1 cellular context compared by ENCODE assay signal in the genomic region with DNA sequence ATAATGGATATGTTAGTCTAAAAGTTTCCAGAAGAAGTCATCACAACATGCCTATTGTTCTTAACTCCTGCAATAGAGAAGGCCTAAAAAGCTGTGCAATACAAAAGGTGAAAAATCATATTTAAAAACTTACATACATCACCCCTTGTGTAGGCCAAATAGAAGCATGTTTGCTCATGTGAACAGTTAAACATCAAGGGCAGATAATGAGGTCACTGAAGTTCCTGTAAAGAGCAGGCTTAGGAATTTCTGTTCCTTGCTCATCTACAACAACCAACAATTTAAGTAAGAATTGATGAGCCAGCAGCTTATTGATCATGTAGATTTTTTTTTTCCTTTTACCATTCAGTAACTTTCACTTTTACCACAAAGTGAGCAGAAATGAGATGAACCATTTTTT.
A peak's percentile ranks its signal among the peaks of the same experiment; 100 is the strongest.
TF ChIP-seq lines count a peak whose summit lies in the region.

No MANE protein-coding gene starts in this region.

TF ChIP-seq in HepG2, 621 proteins besides CTCF, POLR2A, EP300 and RAD21 (continued from another document and continues in another):
- TF ChIP-seq, protein P1, sequence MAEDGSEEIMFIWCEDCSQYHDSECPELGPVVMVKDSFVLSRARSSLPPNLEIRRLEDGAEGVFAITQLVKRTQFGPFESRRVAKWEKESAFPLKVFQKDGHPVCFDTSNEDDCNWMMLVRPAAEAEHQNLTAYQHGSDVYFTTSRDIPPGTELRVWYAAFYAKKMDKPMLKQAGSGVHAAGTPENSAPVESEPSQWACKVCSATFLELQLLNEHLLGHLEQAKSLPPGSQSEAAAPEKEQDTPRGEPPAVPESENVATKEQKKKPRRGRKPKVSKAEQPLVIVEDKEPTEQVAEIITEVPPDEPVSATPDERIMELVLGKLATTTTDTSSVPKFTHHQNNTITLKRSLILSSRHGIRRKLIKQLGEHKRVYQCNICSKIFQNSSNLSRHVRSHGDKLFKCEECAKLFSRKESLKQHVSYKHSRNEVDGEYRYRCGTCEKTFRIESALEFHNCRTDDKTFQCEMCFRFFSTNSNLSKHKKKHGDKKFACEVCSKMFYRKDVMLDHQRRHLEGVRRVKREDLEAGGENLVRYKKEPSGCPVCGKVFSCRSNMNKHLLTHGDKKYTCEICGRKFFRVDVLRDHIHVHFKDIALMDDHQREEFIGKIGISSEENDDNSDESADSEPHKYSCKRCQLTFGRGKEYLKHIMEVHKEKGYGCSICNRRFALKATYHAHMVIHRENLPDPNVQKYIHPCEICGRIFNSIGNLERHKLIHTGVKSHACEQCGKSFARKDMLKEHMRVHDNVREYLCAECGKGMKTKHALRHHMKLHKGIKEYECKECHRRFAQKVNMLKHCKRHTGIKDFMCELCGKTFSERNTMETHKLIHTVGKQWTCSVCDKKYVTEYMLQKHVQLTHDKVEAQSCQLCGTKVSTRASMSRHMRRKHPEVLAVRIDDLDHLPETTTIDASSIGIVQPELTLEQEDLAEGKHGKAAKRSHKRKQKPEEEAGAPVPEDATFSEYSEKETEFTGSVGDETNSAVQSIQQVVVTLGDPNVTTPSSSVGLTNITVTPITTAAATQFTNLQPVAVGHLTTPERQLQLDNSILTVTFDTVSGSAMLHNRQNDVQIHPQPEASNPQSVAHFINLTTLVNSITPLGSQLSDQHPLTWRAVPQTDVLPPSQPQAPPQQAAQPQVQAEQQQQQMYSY (CRISPR knock-in tag; IDR thresholded peaks at IDR 0.05): no peak
- TF ChIP-seq, protein P2, sequence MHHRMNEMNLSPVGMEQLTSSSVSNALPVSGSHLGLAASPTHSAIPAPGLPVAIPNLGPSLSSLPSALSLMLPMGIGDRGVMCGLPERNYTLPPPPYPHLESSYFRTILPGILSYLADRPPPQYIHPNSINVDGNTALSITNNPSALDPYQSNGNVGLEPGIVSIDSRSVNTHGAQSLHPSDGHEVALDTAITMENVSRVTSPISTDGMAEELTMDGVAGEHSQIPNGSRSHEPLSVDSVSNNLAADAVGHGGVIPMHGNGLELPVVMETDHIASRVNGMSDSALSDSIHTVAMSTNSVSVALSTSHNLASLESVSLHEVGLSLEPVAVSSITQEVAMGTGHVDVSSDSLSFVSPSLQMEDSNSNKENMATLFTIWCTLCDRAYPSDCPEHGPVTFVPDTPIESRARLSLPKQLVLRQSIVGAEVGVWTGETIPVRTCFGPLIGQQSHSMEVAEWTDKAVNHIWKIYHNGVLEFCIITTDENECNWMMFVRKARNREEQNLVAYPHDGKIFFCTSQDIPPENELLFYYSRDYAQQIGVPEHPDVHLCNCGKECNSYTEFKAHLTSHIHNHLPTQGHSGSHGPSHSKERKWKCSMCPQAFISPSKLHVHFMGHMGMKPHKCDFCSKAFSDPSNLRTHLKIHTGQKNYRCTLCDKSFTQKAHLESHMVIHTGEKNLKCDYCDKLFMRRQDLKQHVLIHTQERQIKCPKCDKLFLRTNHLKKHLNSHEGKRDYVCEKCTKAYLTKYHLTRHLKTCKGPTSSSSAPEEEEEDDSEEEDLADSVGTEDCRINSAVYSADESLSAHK (CRISPR knock-in tag; IDR thresholded peaks at IDR 0.05; ENCODE audit: borderline replicate concordance): no peak
- TF ChIP-seq, protein P3, sequence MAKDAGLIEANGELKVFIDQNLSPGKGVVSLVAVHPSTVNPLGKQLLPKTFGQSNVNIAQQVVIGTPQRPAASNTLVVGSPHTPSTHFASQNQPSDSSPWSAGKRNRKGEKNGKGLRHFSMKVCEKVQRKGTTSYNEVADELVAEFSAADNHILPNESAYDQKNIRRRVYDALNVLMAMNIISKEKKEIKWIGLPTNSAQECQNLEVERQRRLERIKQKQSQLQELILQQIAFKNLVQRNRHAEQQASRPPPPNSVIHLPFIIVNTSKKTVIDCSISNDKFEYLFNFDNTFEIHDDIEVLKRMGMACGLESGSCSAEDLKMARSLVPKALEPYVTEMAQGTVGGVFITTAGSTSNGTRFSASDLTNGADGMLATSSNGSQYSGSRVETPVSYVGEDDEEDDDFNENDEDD (CRISPR knock-in tag; IDR thresholded peaks at IDR 0.05; ENCODE audit: borderline replicate concordance): no peak
- TF ChIP-seq, protein P4, sequence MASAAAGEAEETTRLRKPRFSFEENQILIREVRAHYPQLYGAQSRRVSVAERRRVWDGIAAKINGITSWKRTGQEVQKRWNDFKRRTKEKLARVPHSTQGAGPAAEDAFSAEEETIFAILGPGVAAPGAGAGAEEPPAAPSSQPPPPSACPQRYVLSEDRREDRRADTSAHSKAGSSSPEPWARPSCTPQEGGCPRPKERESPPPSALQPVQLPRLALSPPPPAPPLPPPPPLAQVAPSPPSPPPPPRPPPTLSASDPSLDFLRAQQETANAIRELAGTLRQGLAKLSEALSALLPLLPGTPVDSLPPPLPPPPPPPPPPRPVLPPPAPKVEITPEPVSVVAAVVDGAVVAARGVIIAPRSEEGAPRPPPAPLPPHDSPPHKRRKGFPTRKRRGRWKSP (CRISPR knock-in tag; IDR thresholded peaks at IDR 0.05): no peak
- no peak for TF ChIP-seq ZNF329 (CRISPR knock-in tag; IDR thresholded peaks at IDR 0.05; ENCODE audit: low read depth)
- TF ChIP-seq, protein P5, sequence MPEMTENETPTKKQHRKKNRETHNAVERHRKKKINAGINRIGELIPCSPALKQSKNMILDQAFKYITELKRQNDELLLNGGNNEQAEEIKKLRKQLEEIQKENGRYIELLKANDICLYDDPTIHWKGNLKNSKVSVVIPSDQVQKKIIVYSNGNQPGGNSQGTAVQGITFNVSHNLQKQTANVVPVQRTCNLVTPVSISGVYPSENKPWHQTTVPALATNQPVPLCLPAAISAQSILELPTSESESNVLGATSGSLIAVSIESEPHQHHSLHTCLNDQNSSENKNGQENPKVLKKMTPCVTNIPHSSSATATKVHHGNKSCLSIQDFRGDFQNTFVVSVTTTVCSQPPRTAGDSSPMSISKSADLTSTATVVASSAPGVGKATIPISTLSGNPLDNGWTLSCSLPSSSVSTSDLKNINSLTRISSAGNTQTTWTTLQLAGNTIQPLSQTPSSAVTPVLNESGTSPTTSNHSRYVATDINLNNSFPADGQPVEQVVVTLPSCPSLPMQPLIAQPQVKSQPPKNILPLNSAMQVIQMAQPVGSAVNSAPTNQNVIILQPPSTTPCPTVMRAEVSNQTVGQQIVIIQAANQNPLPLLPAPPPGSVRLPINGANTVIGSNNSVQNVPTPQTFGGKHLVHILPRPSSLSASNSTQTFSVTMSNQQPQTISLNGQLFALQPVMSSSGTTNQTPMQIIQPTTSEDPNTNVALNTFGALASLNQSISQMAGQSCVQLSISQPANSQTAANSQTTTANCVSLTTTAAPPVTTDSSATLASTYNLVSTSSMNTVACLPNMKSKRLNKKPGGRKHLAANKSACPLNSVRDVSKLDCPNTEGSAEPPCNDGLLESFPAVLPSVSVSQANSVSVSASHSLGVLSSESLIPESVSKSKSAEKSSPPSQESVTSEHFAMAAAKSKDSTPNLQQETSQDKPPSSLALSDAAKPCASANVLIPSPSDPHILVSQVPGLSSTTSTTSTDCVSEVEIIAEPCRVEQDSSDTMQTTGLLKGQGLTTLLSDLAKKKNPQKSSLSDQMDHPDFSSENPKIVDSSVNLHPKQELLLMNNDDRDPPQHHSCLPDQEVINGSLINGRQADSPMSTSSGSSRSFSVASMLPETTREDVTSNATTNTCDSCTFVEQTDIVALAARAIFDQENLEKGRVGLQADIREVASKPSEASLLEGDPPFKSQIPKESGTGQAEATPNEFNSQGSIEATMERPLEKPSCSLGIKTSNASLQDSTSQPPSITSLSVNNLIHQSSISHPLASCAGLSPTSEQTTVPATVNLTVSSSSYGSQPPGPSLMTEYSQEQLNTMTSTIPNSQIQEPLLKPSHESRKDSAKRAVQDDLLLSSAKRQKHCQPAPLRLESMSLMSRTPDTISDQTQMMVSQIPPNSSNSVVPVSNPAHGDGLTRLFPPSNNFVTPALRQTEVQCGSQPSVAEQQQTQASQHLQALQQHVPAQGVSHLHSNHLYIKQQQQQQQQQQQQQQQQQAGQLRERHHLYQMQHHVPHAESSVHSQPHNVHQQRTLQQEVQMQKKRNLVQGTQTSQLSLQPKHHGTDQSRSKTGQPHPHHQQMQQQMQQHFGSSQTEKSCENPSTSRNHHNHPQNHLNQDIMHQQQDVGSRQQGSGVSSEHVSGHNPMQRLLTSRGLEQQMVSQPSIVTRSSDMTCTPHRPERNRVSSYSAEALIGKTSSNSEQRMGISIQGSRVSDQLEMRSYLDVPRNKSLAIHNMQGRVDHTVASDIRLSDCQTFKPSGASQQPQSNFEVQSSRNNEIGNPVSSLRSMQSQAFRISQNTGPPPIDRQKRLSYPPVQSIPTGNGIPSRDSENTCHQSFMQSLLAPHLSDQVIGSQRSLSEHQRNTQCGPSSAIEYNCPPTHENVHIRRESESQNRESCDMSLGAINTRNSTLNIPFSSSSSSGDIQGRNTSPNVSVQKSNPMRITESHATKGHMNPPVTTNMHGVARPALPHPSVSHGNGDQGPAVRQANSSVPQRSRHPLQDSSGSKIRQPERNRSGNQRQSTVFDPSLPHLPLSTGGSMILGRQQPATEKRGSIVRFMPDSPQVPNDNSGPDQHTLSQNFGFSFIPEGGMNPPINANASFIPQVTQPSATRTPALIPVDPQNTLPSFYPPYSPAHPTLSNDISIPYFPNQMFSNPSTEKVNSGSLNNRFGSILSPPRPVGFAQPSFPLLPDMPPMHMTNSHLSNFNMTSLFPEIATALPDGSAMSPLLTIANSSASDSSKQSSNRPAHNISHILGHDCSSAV (CRISPR knock-in tag; IDR thresholded peaks at IDR 0.05; ENCODE audit: borderline replicate concordance): no peak
- no peak for TF ChIP-seq ZNF350 (CRISPR knock-in tag; IDR thresholded peaks at IDR 0.05; ENCODE audit: borderline replicate concordance, low read depth)
- no peak for TF ChIP-seq CHD4 (IDR thresholded peaks at IDR 0.05; ENCODE audit: borderline replicate concordance, low read length)
- peak; percentile 27; the same call in 1 of the 2 replicates for TF ChIP-seq ETV5 (CRISPR knock-in tag; IDR thresholded peaks at IDR 0.05; ENCODE audit: borderline replicate concordance)
- peak; percentile 85 for TF ChIP-seq BHLHE40 (IDR thresholded peaks at IDR 0.05; ENCODE audit: low read length)
- TF ChIP-seq RXRB (CRISPR knock-in tag; IDR thresholded peaks at IDR 0.05; ENCODE audit: borderline replicate concordance): 0 out of 2 replicates have a peak, but pooled peaks have one; percentile 41
- TF ChIP-seq, protein P6, sequence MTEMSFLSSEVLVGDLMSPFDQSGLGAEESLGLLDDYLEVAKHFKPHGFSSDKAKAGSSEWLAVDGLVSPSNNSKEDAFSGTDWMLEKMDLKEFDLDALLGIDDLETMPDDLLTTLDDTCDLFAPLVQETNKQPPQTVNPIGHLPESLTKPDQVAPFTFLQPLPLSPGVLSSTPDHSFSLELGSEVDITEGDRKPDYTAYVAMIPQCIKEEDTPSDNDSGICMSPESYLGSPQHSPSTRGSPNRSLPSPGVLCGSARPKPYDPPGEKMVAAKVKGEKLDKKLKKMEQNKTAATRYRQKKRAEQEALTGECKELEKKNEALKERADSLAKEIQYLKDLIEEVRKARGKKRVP (CRISPR knock-in tag; IDR thresholded peaks at IDR 0.05): no peak
- TF ChIP-seq, protein P7, sequence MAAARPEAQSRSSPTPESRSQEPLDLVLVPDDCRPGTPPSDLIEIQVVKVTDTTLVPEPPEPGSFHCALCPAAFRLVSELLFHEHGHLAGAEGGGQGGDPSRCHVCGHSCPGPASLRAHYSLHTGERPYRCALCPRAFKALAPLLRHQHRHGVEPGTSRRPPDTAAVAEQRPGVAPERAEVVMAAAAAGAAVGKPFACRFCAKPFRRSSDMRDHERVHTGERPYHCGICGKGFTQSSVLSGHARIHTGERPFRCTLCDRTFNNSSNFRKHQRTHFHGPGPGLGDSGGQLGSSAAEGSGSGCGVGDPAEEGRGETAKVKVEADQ (CRISPR knock-in tag; IDR thresholded peaks at IDR 0.05; ENCODE audit: borderline replicate concordance): no peak
- TF ChIP-seq DNMT1 (CRISPR knock-in tag; IDR thresholded peaks at IDR 0.05): no peak
- TF ChIP-seq ZMYM3 (CRISPR knock-in tag; IDR thresholded peaks at IDR 0.05): no peak
- TF ChIP-seq AGO1 (IDR thresholded peaks at IDR 0.05; ENCODE audit: low read depth, low read length, poor library complexity, severe bottlenecking): no peak
- TF ChIP-seq POGZ (CRISPR knock-in tag; IDR thresholded peaks at IDR 0.05): no peak
- no peak for TF ChIP-seq CENPT (CRISPR knock-in tag; IDR thresholded peaks at IDR 0.05; ENCODE audit: low read depth)
- TF ChIP-seq, protein P8, sequence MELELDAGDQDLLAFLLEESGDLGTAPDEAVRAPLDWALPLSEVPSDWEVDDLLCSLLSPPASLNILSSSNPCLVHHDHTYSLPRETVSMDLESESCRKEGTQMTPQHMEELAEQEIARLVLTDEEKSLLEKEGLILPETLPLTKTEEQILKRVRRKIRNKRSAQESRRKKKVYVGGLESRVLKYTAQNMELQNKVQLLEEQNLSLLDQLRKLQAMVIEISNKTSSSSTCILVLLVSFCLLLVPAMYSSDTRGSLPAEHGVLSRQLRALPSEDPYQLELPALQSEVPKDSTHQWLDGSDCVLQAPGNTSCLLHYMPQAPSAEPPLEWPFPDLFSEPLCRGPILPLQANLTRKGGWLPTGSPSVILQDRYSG (CRISPR knock-in tag; IDR thresholded peaks at IDR 0.05): no peak
- TF ChIP-seq ZNF737 (CRISPR knock-in tag; IDR thresholded peaks at IDR 0.05; ENCODE audit: borderline replicate concordance): no peak
- TF ChIP-seq FOXC1 (CRISPR knock-in tag; IDR thresholded peaks at IDR 0.05; ENCODE audit: borderline replicate concordance): no peak
- TF ChIP-seq, protein P9, sequence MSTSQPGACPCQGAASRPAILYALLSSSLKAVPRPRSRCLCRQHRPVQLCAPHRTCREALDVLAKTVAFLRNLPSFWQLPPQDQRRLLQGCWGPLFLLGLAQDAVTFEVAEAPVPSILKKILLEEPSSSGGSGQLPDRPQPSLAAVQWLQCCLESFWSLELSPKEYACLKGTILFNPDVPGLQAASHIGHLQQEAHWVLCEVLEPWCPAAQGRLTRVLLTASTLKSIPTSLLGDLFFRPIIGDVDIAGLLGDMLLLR (CRISPR knock-in tag; IDR thresholded peaks at IDR 0.05): no peak
- TF ChIP-seq, protein P10, sequence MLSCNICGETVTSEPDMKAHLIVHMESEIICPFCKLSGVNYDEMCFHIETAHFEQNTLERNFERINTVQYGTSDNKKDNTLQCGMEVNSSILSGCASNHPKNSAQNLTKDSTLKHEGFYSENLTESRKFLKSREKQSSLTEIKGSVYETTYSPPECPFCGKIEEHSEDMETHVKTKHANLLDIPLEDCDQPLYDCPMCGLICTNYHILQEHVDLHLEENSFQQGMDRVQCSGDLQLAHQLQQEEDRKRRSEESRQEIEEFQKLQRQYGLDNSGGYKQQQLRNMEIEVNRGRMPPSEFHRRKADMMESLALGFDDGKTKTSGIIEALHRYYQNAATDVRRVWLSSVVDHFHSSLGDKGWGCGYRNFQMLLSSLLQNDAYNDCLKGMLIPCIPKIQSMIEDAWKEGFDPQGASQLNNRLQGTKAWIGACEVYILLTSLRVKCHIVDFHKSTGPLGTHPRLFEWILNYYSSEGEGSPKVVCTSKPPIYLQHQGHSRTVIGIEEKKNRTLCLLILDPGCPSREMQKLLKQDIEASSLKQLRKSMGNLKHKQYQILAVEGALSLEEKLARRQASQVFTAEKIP (CRISPR knock-in tag; IDR thresholded peaks at IDR 0.05; ENCODE audit: borderline replicate concordance): no peak
- TF ChIP-seq ZNF256 (CRISPR knock-in tag; conservative IDR thresholded peaks at IDR 0.05): no peak
- TF ChIP-seq FLYWCH1 (CRISPR knock-in tag; IDR thresholded peaks at IDR 0.05): no peak
- no peak for TF ChIP-seq BORCS8-MEF2B (CRISPR knock-in tag; IDR thresholded peaks at IDR 0.05)
- no peak for TF ChIP-seq ZNF577 (CRISPR knock-in tag; IDR thresholded peaks at IDR 0.05; ENCODE audit: borderline replicate concordance, low read depth)
- peak; percentile 27; the same call in 1 of the 2 replicates for TF ChIP-seq ATF1 (CRISPR knock-in tag; IDR thresholded peaks at IDR 0.05)
- no peak for TF ChIP-seq TAF1 (CRISPR knock-in tag; IDR thresholded peaks at IDR 0.05)
- no peak for TF ChIP-seq ZNF484 (CRISPR knock-in tag; IDR thresholded peaks at IDR 0.05; ENCODE audit: borderline replicate concordance, low read depth)
